In genomic region chr17:19378416-19379293, GRCh38 we compare ENCODE assay signal across 1 cellular context.
TF ChIP-seq lines count a peak whose summit lies in the region.

Gene MAPK7, plus strand, starts transcription at chr17:19378498. Its CDS starts 403 bp downstream, at chr17:19378901.

TF ChIP-seq in K562, 482 proteins besides CTCF, POLR2A, EP300 and RAD21 (continued from another document):
- TF ChIP-seq PRDM10 (IDR thresholded peaks at IDR 0.05; ENCODE audit: partially characterized antibody) (peak; percentile 69), SP2 (IDR thresholded peaks at IDR 0.05; ENCODE audit: extremely low read depth, low read depth, low read length, poor library complexity, severe bottlenecking) (peak; percentile 32), PHF20 (IDR thresholded peaks at IDR 0.05; ENCODE audit: partially characterized antibody) (peak; percentile 18), ZEB2 (IDR thresholded peaks at IDR 0.05) (no peak), ZNF589 (CRISPR knock-in tag; IDR thresholded peaks at IDR 0.05; ENCODE audit: low read depth) (no peak), HDAC3 (IDR thresholded peaks at IDR 0.05; ENCODE audit: borderline replicate concordance, partially characterized antibody) (no peak), CBX1 (IDR thresholded peaks at IDR 0.05; ENCODE audit: low read depth) (no peak), SRSF9 (IDR thresholded peaks at IDR 0.05; ENCODE audit: borderline replicate concordance, low read depth, low read length) (no peak), NR2C2 (CRISPR knock-in tag; IDR thresholded peaks at IDR 0.05) (no peak), NR2C2 (tag; IDR thresholded peaks at IDR 0.05) (0 out of 2 replicates have a peak, but pooled peaks have one; percentile 34), HMG20B (CRISPR knock-in tag; IDR thresholded peaks at IDR 0.05) (no peak), CBX8 (IDR thresholded peaks at IDR 0.05; ENCODE audit: borderline replicate concordance, extremely low read depth, low read depth, low read length, poor library complexity, severe bottlenecking) (no peak), HMGN3 (IDR thresholded peaks at IDR 0.05; ENCODE audit: borderline replicate concordance, extremely low read depth, insufficient read length, low read depth, low read length) (peak; percentile 21), KLF1 (tag; IDR thresholded peaks at IDR 0.05) (no peak), TGIF2 (CRISPR knock-in tag; IDR thresholded peaks at IDR 0.05) (no peak; the same call in 1 of the 2 replicates), PHF8 (IDR thresholded peaks at IDR 0.05; ENCODE audit: borderline replicate concordance, low read length) (peak; percentile 29; the same call in 1 of the 2 replicates), MEF2A (IDR thresholded peaks at IDR 0.05; ENCODE audit: control insufficient read depth, low read depth, low read length) (no peak), MGA (IDR thresholded peaks at IDR 0.05) (no peak), ZFX (CRISPR knock-in tag; IDR thresholded peaks at IDR 0.05) (peak; percentile 44), MAX (CRISPR knock-in tag; IDR thresholded peaks at IDR 0.05) (0 out of 2 replicates have a peak, but pooled peaks have one; percentile 28), CREM (IDR thresholded peaks at IDR 0.05; ENCODE audit: low read depth) (peak; percentile 28; the same call in 1 of the 2 replicates), NR2C1 (IDR thresholded peaks at IDR 0.05) (no peak), NR2C1 (tag; IDR thresholded peaks at IDR 0.05) (no peak), XRCC3 (IDR thresholded peaks at IDR 0.05) (no peak), ZBTB7A (IDR thresholded peaks at IDR 0.05; ENCODE audit: borderline replicate concordance, control insufficient read depth, low read depth, low read length) (0 out of 2 replicates have a peak, but pooled peaks have one; percentile 58), EGR1 (conservative IDR thresholded peaks at IDR 0.05) (0 out of 2 replicates have a peak, but pooled peaks have one; percentile 4), CGGBP1 (CRISPR knock-in tag; IDR thresholded peaks at IDR 0.05) (no peak), ZNF449 (CRISPR knock-in tag; IDR thresholded peaks at IDR 0.05) (no peak), SAP30 (IDR thresholded peaks at IDR 0.05; ENCODE audit: borderline replicate concordance, insufficient read depth, low read depth, low read length, poor library complexity, severe bottlenecking) (peak; percentile 30), HINFP (tag; conservative IDR thresholded peaks at IDR 0.05; ENCODE audit: low read depth) (no peak), SIN3A (IDR thresholded peaks at IDR 0.05; ENCODE audit: borderline replicate concordance in 2 of 2, control insufficient read depth in 1 of 2, low read depth in 2 of 2, low read length in 2 of 2) (peak in 1 of 2 experiments; percentile 73; a peak in 2 of 4 replicates), HDAC1 (IDR thresholded peaks at IDR 0.05) (0 out of 4 replicates have a peak, but pooled peaks of 1 of the 2 experiments have one; percentile 39), MLX (CRISPR knock-in tag; conservative IDR thresholded peaks at IDR 0.05) (no peak), PKNOX1 (IDR thresholded peaks at IDR 0.05) (peak; percentile 65), NFYB (IDR thresholded peaks at IDR 0.05; ENCODE audit: extremely low read depth, insufficient read length) (peak; percentile 1)
- TF ChIP-seq, protein P1, sequence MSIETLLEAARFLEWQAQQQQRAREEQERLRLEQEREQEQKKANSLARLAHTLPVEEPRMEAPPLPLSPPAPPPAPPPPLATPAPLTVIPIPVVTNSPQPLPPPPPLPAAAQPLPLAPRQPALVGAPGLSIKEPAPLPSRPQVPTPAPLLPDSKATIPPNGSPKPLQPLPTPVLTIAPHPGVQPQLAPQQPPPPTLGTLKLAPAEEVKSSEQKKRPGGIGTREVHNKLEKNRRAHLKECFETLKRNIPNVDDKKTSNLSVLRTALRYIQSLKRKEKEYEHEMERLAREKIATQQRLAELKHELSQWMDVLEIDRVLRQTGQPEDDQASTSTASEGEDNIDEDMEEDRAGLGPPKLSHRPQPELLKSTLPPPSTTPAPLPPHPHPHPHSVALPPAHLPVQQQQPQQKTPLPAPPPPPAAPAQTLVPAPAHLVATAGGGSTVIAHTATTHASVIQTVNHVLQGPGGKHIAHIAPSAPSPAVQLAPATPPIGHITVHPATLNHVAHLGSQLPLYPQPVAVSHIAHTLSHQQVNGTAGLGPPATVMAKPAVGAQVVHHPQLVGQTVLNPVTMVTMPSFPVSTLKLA (conservative IDR thresholded peaks at IDR 0.05) = peak in 1 of 2 experiments; percentile 30; a peak in 1 of 4 replicates
